In genomic region chr2:194319222-194319992, GRCh38 we compare ENCODE assay signal across 10 cellular contexts.
A peak's percentile ranks its signal among the peaks of the same experiment; 100 is the strongest.
DNase-seq lines count a peak whose midpoint lies in the region; ATAC-seq and TF ChIP-seq lines count a peak whose summit lies in the region.
"Had no signal": no experiment of that assay in that cellular context is flagged by ENCODE, and none has a peak within 500 bp of the region (broad histone marks: within the 10 kb centered on the region; RNA-seq: fewer than 3 reads in every experiment).

No MANE protein-coding gene starts in this region.

- TF ChIP-seq CTCF in 22Rv1 (IDR thresholded peaks at IDR 0.05): peak; percentile 50
- peak; percentile 19; the same call in 1 of the 2 replicates for TF ChIP-seq CTCF in Panc1 (IDR thresholded peaks at IDR 0.05)
- TF ChIP-seq CTCF in hepatocyte (IDR thresholded peaks at IDR 0.05; ENCODE audit: poor library complexity): no peak

- H3K4me1 ChIP-seq in Panc1 (ENCODE audit: control insufficient read depth, insufficient read depth, low read length) (no peaks in the 10 kb centered on the region), hepatocyte (ENCODE audit: insufficient read depth) (no peaks in the 10 kb centered on the region)

- H3K36me3 Mint-ChIP-seq in activated T-cell treated with anti-CD3 and anti-CD28 coated beads, Interleukin-2, amount 50 U/mL, for 4 hours (ENCODE audit: insufficient read depth): no peaks in the 10 kb centered on the region
- no peaks in the 10 kb centered on the region for H3K36me3 Mint-ChIP-seq in activated naive CD8-positive, alpha-beta T cell treated with anti-CD3 and anti-CD28 coated beads for 36 hours

- ATAC-seq in GM19372 (IDR thresholded peaks at IDR 0.05; ENCODE audit: low read depth, unreplicated experiment) (peak; percentile 67), HG03045 (IDR thresholded peaks at IDR 0.05; ENCODE audit: unreplicated experiment) (peak; percentile 55), Panc1 (no peak)
- no peak for ATAC-seq in activated T-cell treated with anti-CD3 and anti-CD28 coated beads, Interleukin-2, amount 50 U/mL, for 4 hours

- H3K27ac ChIP-seq in 22Rv1 (no peak overlapping the region), Panc1 (ENCODE audit: low read length) (no peak overlapping the region), hepatocyte (no peak overlapping the region)
- H3K27ac ChIP-seq: RWPE1 had no signal

- no peak overlapping the region for H3K4me3 ChIP-seq in Panc1 (ENCODE audit: low read depth in 2 of 2, low read length in 2 of 2)
- H3K4me3 ChIP-seq in hepatocyte: no peak overlapping the region

- CTCF ChIA-PET in Panc1 (lab: Charles Lee): no interaction called here

- BruUV-seq in Panc1 (replicated peaks; lab: Mats Ljungman, UMichigan): no TSS peak

- in situ Hi-C loops in Panc1 (cut with HindIII; ENCODE audit: low pct_unique_long_range_greater_than_20kb, low sequenced_read_pairs): no loop called here

- POLR2A ChIA-PET in Panc1 (lab: Charles Lee): no interaction called here

- no peaks in the 10 kb centered on the region for H4K20me1 ChIP-seq in hepatocyte (ENCODE audit: insufficient read depth, poor library complexity, severe bottlenecking)

- H3K4me1 Mint-ChIP-seq in activated T-cell treated with anti-CD3 and anti-CD28 coated beads, Interleukin-2, amount 50 U/mL, for 4 hours (ENCODE audit: low read depth): no peaks in the 10 kb centered on the region
- no peaks in the 10 kb centered on the region for H3K4me1 Mint-ChIP-seq in activated naive CD8-positive, alpha-beta T cell treated with anti-CD3 and anti-CD28 coated beads for 36 hours
- H3K4me1 Mint-ChIP-seq: central memory CD8-positive, alpha-beta T cell had no signal

- no peaks in the 10 kb centered on the region for H3K9me3 ChIP-seq in Panc1 (ENCODE audit: control insufficient read depth, insufficient read depth, low read depth, low read length)
- no peaks in the 10 kb centered on the region for H3K9me3 ChIP-seq in hepatocyte (ENCODE audit: low read depth)

- DNase-seq in Panc1 (ENCODE audit: low read depth, low spot score) (no peak), HPDE6-E6E7 (ENCODE audit: extremely low spot score) (no peak), hepatocyte (ENCODE audit: low spot score) (no peak)
- DNase-seq in activated T-cell treated with anti-CD3 and anti-CD28 coated beads, Interleukin-2, amount 50 U/mL, for 4 hours: no peak
- DNase-seq in activated naive CD8-positive, alpha-beta T cell treated with anti-CD3 and anti-CD28 coated beads for 36 hours: no peak

- no peaks in the 10 kb centered on the region for H3K36me3 ChIP-seq in Panc1 (ENCODE audit: control insufficient read depth, insufficient read depth, low read length)
- H3K36me3 ChIP-seq in hepatocyte (replicated peaks; ENCODE audit: insufficient read depth, low read depth): no peaks in the 10 kb centered on the region

- H3K79me2 ChIP-seq in hepatocyte: no peaks in the 10 kb centered on the region

- intact Hi-C loops in Panc1 (cut with micrococcal nuclease; ENCODE audit: unreplicated experiment): no loop called here

- H3K27me3 ChIP-seq in Panc1 (ENCODE audit: control insufficient read depth, insufficient read depth, low read length): no peaks in the 10 kb centered on the region
- no peaks in the 10 kb centered on the region for H3K27me3 ChIP-seq in hepatocyte

- no peak overlapping the region for H2AFZ ChIP-seq in hepatocyte

- H3K4me2 ChIP-seq in hepatocyte: no peak overlapping the region

- no peaks in the 10 kb centered on the region for H3K9me2 ChIP-seq in hepatocyte (replicated peaks; ENCODE audit: insufficient read depth)

- no peak overlapping the region for H3K4me3 Mint-ChIP-seq in activated T-cell treated with anti-CD3 and anti-CD28 coated beads, Interleukin-2, amount 50 U/mL, for 4 hours
- H3K4me3 Mint-ChIP-seq in activated naive CD8-positive, alpha-beta T cell treated with anti-CD3 and anti-CD28 coated beads for 36 hours: no peak overlapping the region
- H3K4me3 Mint-ChIP-seq: central memory CD8-positive, alpha-beta T cell had no signal

- 89% methylated on average over 4 of the region's 4 CpGs for WGBS in hepatocyte (ENCODE audit: low lambda C conversion rate, missing lambda C conversion rate)

- no peaks in the 10 kb centered on the region for H3K27me3 Mint-ChIP-seq in activated T-cell treated with anti-CD3 and anti-CD28 coated beads, Interleukin-2, amount 50 U/mL, for 4 hours (ENCODE audit: low read depth)
- H3K27me3 Mint-ChIP-seq in activated naive CD8-positive, alpha-beta T cell treated with anti-CD3 and anti-CD28 coated beads for 36 hours: no peaks in the 10 kb centered on the region
- H3K27me3 Mint-ChIP-seq: central memory CD8-positive, alpha-beta T cell had no signal

- no peaks in the 10 kb centered on the region for H3K9me3 Mint-ChIP-seq in activated T-cell treated with anti-CD3 and anti-CD28 coated beads, Interleukin-2, amount 50 U/mL, for 4 hours
- no peaks in the 10 kb centered on the region for H3K9me3 Mint-ChIP-seq in activated naive CD8-positive, alpha-beta T cell treated with anti-CD3 and anti-CD28 coated beads for 36 hours
- H3K9me3 Mint-ChIP-seq: central memory CD8-positive, alpha-beta T cell had no signal

- no peak overlapping the region for H3K27ac Mint-ChIP-seq in activated naive CD8-positive, alpha-beta T cell treated with anti-CD3 and anti-CD28 coated beads for 36 hours

Comparison
In these comparisons a context has a peak if more than half of its experiments do, and no peak if none do; other contexts are left out.
1. ATAC-seq: peak in GM19372 (single experiment) and HG03045 (single experiment); none in Panc1 (single experiment) and activated T-cell treated with anti-CD3 and anti-CD28 coated beads, Interleukin-2, amount 50 U/mL, for 4 hours (0 of 2).